20 cellular contexts compared by ENCODE assay signal in the genomic region with DNA sequence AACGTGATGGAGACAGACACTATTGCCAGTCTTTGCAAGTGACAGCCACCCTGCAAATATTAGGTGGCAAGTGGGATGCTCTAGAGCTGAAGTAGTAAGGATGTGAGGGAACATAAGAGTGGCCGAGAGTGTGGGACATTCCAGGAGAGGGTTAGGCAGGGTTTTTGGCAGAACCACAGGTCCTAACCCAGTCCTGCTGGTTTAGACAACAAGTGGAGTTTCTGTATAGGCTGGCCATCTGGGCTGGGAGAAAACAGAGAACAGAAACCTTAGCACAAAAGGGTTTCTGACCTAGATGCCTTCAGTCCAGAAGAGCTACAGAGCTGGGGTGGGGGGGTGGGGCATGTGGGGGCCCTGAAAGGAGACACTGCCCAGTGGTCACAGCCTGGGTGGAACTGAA.
A peak's percentile ranks its signal among the peaks of the same experiment; 100 is the strongest.
DNase-seq lines count a peak whose midpoint lies in the region; ATAC-seq and TF ChIP-seq lines count a peak whose summit lies in the region.
"Had no signal": no experiment of that assay in that cellular context is flagged by ENCODE, and none has a peak within 500 bp of the region (broad histone marks: within the 10 kb centered on the region; RNA-seq: fewer than 3 reads in every experiment).

No MANE protein-coding gene starts in this region.

- H3K9ac ChIP-seq in IMR-90 (ENCODE audit: low read depth, low read length): no peak overlapping the region

- no peak for TF ChIP-seq POLR2A in IMR-90 (IDR thresholded peaks at IDR 0.05; ENCODE audit: low read depth, low read length)
- no peak for TF ChIP-seq POLR2A in body of pancreas (IDR thresholded peaks at IDR 0.05)
- TF ChIP-seq POLR2A in thyroid gland (IDR thresholded peaks at IDR 0.05): no peak

- H3K9me3 ChIP-seq in IMR-90 (ENCODE audit: control insufficient read depth, insufficient read depth, low read length) (no peaks in the 10 kb centered on the region), body of pancreas (no peaks in the 10 kb centered on the region), left lung (no peaks in the 10 kb centered on the region), thyroid gland (no peaks in the 10 kb centered on the region)
- H3K9me3 ChIP-seq: MG63, ovary had no signal

- POLR2A ChIA-PET in IMR-90 (lab: Charles Lee; ENCODE audit: unreplicated experiment): no interaction called here

- H3K4me2 ChIP-seq in IMR-90 (ENCODE audit: low read depth, low read length): no peak overlapping the region

- TF ChIP-seq RAD21 in IMR-90 (IDR thresholded peaks at IDR 0.05; ENCODE audit: low read length): no peak

- no TSS peak for BruUV-seq in IMR-90 (replicated peaks; lab: Mats Ljungman, UMichigan)

- H2BK120ac ChIP-seq in IMR-90 (ENCODE audit: low read depth, low read length): no peak overlapping the region

- H3K27me3 ChIP-seq in IMR-90 (ENCODE audit: control insufficient read depth, insufficient read depth, low read length) (peaks cover 6% of the 10 kb centered on the region), body of pancreas (no peaks in the 10 kb centered on the region), left lung (peaks cover 0 to 41% of the 10 kb centered on the region in 2 donors), thyroid gland (no peaks in the 10 kb centered on the region)
- H3K27me3 ChIP-seq: brain microvascular endothelial cell, MG63, ovary had no signal

- H4K8ac ChIP-seq in IMR-90 (ENCODE audit: low read depth in 2 of 2, low read length in 2 of 2): no peak overlapping the region

- no peaks in the 10 kb centered on the region for H3K36me3 ChIP-seq in IMR-90 (ENCODE audit: control insufficient read depth, insufficient read depth, low read length)
- H3K36me3 ChIP-seq in body of pancreas (replicated peaks in 1 of 2; ENCODE audit: insufficient read depth in 1 of 2, low read depth in 2 of 2): no peaks in the 10 kb centered on the region
- no peaks in the 10 kb centered on the region for H3K36me3 ChIP-seq in left lung
- H3K36me3 ChIP-seq in thyroid gland: no peaks in the 10 kb centered on the region
- H3K36me3 ChIP-seq: brain microvascular endothelial cell, MG63, ovary had no signal

- H2BK15ac ChIP-seq in IMR-90 (ENCODE audit: low read depth, low read length): no peak overlapping the region

- peaks cover 6% of the 10 kb centered on the region; the same call in 1 of the 2 replicates for H3K4me1 ChIP-seq in IMR-90 (ENCODE audit: control insufficient read depth, insufficient read depth, low read length)
- peaks cover 40% of the 10 kb centered on the region for H3K4me1 ChIP-seq in body of pancreas
- peaks cover 4 to 10% of the 10 kb centered on the region in 2 donors for H3K4me1 ChIP-seq in left lung
- H3K4me1 ChIP-seq in thyroid gland: peaks cover 38 to 70% of the 10 kb centered on the region in 2 donors

- H2AK5ac ChIP-seq in IMR-90 (ENCODE audit: low read depth, low read length): peak overlapping the region; percentile 8; the same call in 1 of the 2 replicates

- H3K79me1 ChIP-seq in IMR-90 (ENCODE audit: low read depth in 1 of 2, low read length in 2 of 2): no peaks in the 10 kb centered on the region

- H3K4ac ChIP-seq in IMR-90 (ENCODE audit: low read depth, low read length): no peak overlapping the region

- dilution Hi-C loops in IMR-90 (cut with HindIII; ENCODE audit: low sequenced_read_pairs, unreplicated experiment): no loop called here

- no peaks in the 10 kb centered on the region for H4K20me1 ChIP-seq in IMR-90 (ENCODE audit: insufficient read depth, low read length)

- no peak overlapping the region for H2AK9ac ChIP-seq in IMR-90 (replicated peaks; ENCODE audit: low read depth, low read length, poor library complexity)

- intact Hi-C loops in IMR-90 (cut with micrococcal nuclease): no loop called here
- intact Hi-C loops in body of pancreas (cut with DNase I): no loop called here
- intact Hi-C loops in left lung (cut with DNase I): no loop called here
- intact Hi-C loops in thyroid gland (cut with DNase I): no loop called here

- no peak overlapping the region for H3K4me3 ChIP-seq in IMR-90 (ENCODE audit: insufficient read depth, low read depth, low read length)
- H3K4me3 ChIP-seq in body of pancreas: no peak overlapping the region
- no peak overlapping the region for H3K4me3 ChIP-seq in left lung
- H3K4me3 ChIP-seq in thyroid gland (replicated peaks in 1 of 3): no peak overlapping the region
- H3K4me3 ChIP-seq: MG63, ovary had no signal

- no peak overlapping the region for H3K18ac ChIP-seq in IMR-90 (ENCODE audit: low read depth, low read length)

- no peak overlapping the region for H2BK5ac ChIP-seq in IMR-90 (ENCODE audit: low read depth, low read length, poor library complexity, severe bottlenecking)

- in situ Hi-C loops in IMR-90 (cut with MboI; ENCODE audit: low sequenced_read_pairs): no loop called here

- no peak overlapping the region for H4K5ac ChIP-seq in IMR-90 (ENCODE audit: low read depth, low read length)

- no peak for TF ChIP-seq CTCF in IMR-90 (conservative IDR thresholded peaks at IDR 0.05; ENCODE audit: low read depth, low read length)
- no peak for TF ChIP-seq CTCF in body of pancreas (IDR thresholded peaks at IDR 0.05)
- TF ChIP-seq CTCF in left lung (IDR thresholded peaks at IDR 0.05): no peak
- no peak for TF ChIP-seq CTCF in thyroid gland (IDR thresholded peaks at IDR 0.05)

- 92% methylated on average over 2 of the region's 2 CpGs; no CpG with 5 or more reads in 1 of the 2 experiments for WGBS in IMR-90 (ENCODE audit: extremely low coverage in 2 of 2, insufficient read length in 1 of 2), 2 experiments
- 56 to 58% methylated on average over 2 of the region's 2 CpGs for WGBS in body of pancreas, 2 donors
- 42 to 81% methylated on average over 2 of the region's 2 CpGs for WGBS in thyroid gland, 2 donors

- H3K14ac ChIP-seq in IMR-90 (replicated peaks; ENCODE audit: low read depth, low read length): no peak overlapping the region

- H2AFZ ChIP-seq in IMR-90 (replicated peaks; ENCODE audit: low read length, poor library complexity): no peak overlapping the region

- no peak for DNase-seq in IMR-90
- peak in 2 of 4 donors; percentile 36 to 41 for DNase-seq in body of pancreas
- no peak for DNase-seq in left lung
- DNase-seq in thyroid gland: peak; percentile 36 to 58
- no peak for DNase-seq in NCI-H510A (lab: John Stamatoyannopoulos, UW)
- no peak for DNase-seq in NK-92 (lab: John Stamatoyannopoulos, UW; ENCODE audit: unreplicated experiment)
- DNase-seq: activated CD4-positive, alpha-beta T cell treated with anti-CD3 and anti-CD28 coated beads, Interleukin-2, amount 50 U/mL, for 48 hours; activated naive CD4-positive, alpha-beta T cell treated with anti-CD3 and anti-CD28 coated beads, Interleukin-2, amount 50 U/mL, for 16 hours; activated T-cell treated with anti-CD3 and anti-CD28 coated beads, Interleukin-2, amount 50 U/mL, for 1 hour; brain microvascular endothelial cell; head of caudate nucleus; naive B cell; NCI-H1694; ovary; stimulated activated naive CD8-positive, alpha-beta T cell treated with anti-CD3 and anti-CD28 coated beads, Interleukin-15, amount 100 ng/mL, for 72 hours; T-cell had no signal

- no peak overlapping the region for H2BK20ac ChIP-seq in IMR-90 (ENCODE audit: low read depth, low read length)

- CTCF ChIA-PET in IMR-90 (lab: Yijun Ruan, JAX): no interaction called here

- H3K27ac ChIP-seq in IMR-90 (ENCODE audit: insufficient read depth, low read length): no peak overlapping the region
- peak overlapping the region; percentile 36 to 83 (median 52) for H3K27ac ChIP-seq in body of pancreas
- H3K27ac ChIP-seq in left lung: peak overlapping the region in 1 of 2 donors; percentile 10
- H3K27ac ChIP-seq in thyroid gland: peak overlapping the region in 2 of 3 donors; percentile 30 to 73
- H3K27ac ChIP-seq: brain microvascular endothelial cell, ovary had no signal

- H3K56ac ChIP-seq in IMR-90 (ENCODE audit: extremely low read depth, insufficient read depth, low read length): no peak overlapping the region

- no peak overlapping the region for H4K91ac ChIP-seq in IMR-90 (ENCODE audit: insufficient read depth, low read depth, low read length)

- no peak overlapping the region for H3K23ac ChIP-seq in IMR-90 (ENCODE audit: low read depth, low read length)

- peaks cover 7% of the 10 kb centered on the region; the same call in 1 of the 2 replicates for H3K9me1 ChIP-seq in IMR-90 (ENCODE audit: insufficient read depth, low read length)

- no peak for ATAC-seq in IMR-90 (ENCODE audit: low read depth)
- ATAC-seq in body of pancreas: peak; percentile 54
- peak; percentile 60 for ATAC-seq in left lung
- ATAC-seq in HG02970 (IDR thresholded peaks at IDR 0.05; ENCODE audit: low FRiP score, unreplicated experiment): no peak
- ATAC-seq in HG02588 (IDR thresholded peaks at IDR 0.05; ENCODE audit: unreplicated experiment): no peak
- ATAC-seq: Right ventricle myocardium inferior; stimulated activated naive CD8-positive, alpha-beta T cell treated with anti-CD3 and anti-CD28 coated beads, Interleukin-15, amount 100 ng/mL, for 72 hours; T-cell had no signal

TF ChIP-seq in IMR-90, 13 proteins besides CTCF, POLR2A, EP300 and RAD21:
- TF ChIP-seq MAZ (IDR thresholded peaks at IDR 0.05; ENCODE audit: borderline replicate concordance, low read depth, low read length) (no peak), RCOR1 (IDR thresholded peaks at IDR 0.05; ENCODE audit: insufficient replicate concordance, low read length) (no peak), MXI1 (IDR thresholded peaks at IDR 0.05; ENCODE audit: borderline replicate concordance, low read depth, low read length) (no peak), RFX5 (IDR thresholded peaks at IDR 0.05; ENCODE audit: low read depth, low read length) (no peak)
- TF ChIP-seq, protein P1, sequence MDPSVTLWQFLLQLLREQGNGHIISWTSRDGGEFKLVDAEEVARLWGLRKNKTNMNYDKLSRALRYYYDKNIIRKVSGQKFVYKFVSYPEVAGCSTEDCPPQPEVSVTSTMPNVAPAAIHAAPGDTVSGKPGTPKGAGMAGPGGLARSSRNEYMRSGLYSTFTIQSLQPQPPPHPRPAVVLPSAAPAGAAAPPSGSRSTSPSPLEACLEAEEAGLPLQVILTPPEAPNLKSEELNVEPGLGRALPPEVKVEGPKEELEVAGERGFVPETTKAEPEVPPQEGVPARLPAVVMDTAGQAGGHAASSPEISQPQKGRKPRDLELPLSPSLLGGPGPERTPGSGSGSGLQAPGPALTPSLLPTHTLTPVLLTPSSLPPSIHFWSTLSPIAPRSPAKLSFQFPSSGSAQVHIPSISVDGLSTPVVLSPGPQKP (IDR thresholded peaks at IDR 0.05; ENCODE audit: borderline replicate concordance, low read depth, low read length): no peak

Comparison
In these comparisons a context has a peak if more than half of its experiments do, and no peak if none do; other contexts are left out.
1. ATAC-seq: peak in body of pancreas (single experiment) and left lung (single experiment); none in IMR-90 (single experiment), HG02970 (single experiment) and HG02588 (single experiment).
2. DNase-seq: peak in thyroid gland (2 of 2); none in IMR-90 (single experiment), left lung (0 of 2), NCI-H510A (single experiment) and NK-92 (single experiment).